ENCODE assay signal across 8 cellular contexts in genomic region chr15:69847625-69848024, GRCh38.
"Had no signal": no experiment of that assay in that cellular context is flagged by ENCODE, and none has a peak within 500 bp of the region (broad histone marks: within the 10 kb centered on the region; RNA-seq: fewer than 3 reads in every experiment).

No MANE protein-coding gene starts in this region.

- ATAC-seq: HCT116, K562 had no signal

- H3K4me1 ChIP-seq: HAP-1 had no signal

- FAIRE-seq: HTR-8/SVneo, K562 had no signal

- H3K9me3 ChIP-seq: HAP-1 had no signal

- H3K36me3 ChIP-seq: HAP-1 had no signal

- H3K4me3 ChIP-seq: HAP-1, K562 had no signal

- DNase-seq: GOT3, H7, HFFc6, KG1 had no signal
